In the genomic region with DNA sequence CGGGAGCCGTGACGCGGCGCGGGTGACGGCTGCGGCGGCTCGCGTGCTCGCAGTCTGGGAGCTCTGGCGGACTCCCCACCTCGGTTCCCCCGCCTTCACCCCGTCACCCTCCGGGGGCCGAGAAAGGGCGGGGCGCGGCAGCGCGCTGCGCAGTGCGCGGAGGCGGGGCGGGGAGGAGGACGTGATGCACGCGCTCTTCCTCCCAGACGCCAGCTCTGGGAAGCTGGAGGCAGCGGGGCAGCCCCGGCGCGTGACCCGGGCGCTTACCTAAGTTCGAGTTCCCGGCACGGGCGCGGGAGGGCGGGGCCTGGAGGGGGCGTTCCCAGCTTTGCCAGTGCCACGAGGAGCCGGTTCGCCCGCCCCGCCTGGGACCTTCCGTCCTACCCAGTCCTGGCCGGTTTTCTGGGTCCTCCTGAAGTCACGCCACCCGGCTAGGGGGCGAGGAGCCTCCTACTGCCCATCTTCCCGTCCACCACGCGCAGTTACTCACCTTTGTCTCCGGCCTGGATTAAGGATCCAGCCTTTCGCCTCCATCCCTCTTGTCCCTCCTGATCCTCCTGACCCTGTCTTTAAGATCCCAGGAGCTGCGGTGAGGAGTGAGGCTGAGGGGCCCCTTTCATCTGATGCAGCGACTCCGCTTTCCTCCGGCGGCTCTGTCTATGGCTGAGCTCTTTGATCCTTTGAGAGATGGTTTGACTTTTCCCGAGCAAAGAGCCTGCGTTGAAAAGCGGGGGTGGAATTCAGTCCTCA, we compare ENCODE assay signal across 1 cellular context.
TF ChIP-seq lines count a peak whose summit lies in the region.

No MANE protein-coding gene starts in this region.

TF ChIP-seq in HEK293, 187 proteins besides CTCF, POLR2A, EP300 and RAD21 (continued from another document and continues in another):
- TF ChIP-seq, protein P1, sequence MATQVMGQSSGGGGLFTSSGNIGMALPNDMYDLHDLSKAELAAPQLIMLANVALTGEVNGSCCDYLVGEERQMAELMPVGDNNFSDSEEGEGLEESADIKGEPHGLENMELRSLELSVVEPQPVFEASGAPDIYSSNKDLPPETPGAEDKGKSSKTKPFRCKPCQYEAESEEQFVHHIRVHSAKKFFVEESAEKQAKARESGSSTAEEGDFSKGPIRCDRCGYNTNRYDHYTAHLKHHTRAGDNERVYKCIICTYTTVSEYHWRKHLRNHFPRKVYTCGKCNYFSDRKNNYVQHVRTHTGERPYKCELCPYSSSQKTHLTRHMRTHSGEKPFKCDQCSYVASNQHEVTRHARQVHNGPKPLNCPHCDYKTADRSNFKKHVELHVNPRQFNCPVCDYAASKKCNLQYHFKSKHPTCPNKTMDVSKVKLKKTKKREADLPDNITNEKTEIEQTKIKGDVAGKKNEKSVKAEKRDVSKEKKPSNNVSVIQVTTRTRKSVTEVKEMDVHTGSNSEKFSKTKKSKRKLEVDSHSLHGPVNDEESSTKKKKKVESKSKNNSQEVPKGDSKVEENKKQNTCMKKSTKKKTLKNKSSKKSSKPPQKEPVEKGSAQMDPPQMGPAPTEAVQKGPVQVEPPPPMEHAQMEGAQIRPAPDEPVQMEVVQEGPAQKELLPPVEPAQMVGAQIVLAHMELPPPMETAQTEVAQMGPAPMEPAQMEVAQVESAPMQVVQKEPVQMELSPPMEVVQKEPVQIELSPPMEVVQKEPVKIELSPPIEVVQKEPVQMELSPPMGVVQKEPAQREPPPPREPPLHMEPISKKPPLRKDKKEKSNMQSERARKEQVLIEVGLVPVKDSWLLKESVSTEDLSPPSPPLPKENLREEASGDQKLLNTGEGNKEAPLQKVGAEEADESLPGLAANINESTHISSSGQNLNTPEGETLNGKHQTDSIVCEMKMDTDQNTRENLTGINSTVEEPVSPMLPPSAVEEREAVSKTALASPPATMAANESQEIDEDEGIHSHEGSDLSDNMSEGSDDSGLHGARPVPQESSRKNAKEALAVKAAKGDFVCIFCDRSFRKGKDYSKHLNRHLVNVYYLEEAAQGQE (tag by site-specific recombination; IDR thresholded peaks at IDR 0.05) = no peak
- no peak for TF ChIP-seq ZNF433 (tag by site-specific recombination; IDR thresholded peaks at IDR 0.05; ENCODE audit: low read depth)
- TF ChIP-seq ZNF626 (tag by site-specific recombination; IDR thresholded peaks at IDR 0.05) = no peak
- TF ChIP-seq ZNF274 (IDR thresholded peaks at IDR 0.05; ENCODE audit: low read length) = no peak
- TF ChIP-seq ZNF274 (tag by site-specific recombination; IDR thresholded peaks at IDR 0.05; ENCODE audit: borderline replicate concordance) = no peak
- TF ChIP-seq, protein P2, sequence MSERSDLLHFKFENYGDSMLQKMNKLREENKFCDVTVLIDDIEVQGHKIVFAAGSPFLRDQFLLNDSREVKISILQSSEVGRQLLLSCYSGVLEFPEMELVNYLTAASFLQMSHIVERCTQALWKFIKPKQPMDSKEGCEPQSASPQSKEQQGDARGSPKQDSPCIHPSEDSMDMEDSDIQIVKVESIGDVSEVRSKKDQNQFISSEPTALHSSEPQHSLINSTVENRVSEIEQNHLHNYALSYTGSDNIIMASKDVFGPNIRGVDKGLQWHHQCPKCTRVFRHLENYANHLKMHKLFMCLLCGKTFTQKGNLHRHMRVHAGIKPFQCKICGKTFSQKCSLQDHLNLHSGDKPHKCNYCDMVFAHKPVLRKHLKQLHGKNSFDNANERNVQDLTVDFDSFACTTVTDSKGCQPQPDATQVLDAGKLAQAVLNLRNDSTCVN (tag by site-specific recombination; optimal IDR thresholded peaks at IDR 0.05) = peak; percentile 84
- no peak for TF ChIP-seq ZNF221 (tag by site-specific recombination; IDR thresholded peaks at IDR 0.05; ENCODE audit: borderline replicate concordance)
- TF ChIP-seq, protein P3, sequence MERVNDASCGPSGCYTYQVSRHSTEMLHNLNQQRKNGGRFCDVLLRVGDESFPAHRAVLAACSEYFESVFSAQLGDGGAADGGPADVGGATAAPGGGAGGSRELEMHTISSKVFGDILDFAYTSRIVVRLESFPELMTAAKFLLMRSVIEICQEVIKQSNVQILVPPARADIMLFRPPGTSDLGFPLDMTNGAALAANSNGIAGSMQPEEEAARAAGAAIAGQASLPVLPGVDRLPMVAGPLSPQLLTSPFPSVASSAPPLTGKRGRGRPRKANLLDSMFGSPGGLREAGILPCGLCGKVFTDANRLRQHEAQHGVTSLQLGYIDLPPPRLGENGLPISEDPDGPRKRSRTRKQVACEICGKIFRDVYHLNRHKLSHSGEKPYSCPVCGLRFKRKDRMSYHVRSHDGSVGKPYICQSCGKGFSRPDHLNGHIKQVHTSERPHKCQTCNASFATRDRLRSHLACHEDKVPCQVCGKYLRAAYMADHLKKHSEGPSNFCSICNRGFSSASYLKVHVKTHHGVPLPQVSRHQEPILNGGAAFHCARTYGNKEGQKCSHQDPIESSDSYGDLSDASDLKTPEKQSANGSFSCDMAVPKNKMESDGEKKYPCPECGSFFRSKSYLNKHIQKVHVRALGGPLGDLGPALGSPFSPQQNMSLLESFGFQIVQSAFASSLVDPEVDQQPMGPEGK (tag by site-specific recombination; IDR thresholded peaks at IDR 0.05) = peak; percentile 99
- TF ChIP-seq ZNF146 (tag by site-specific recombination; IDR thresholded peaks at IDR 0.05) = no peak
- no peak for TF ChIP-seq ZNF776 (tag by site-specific recombination; IDR thresholded peaks at IDR 0.05; ENCODE audit: borderline replicate concordance)
- no peak for TF ChIP-seq ZNF19 (tag by site-specific recombination; IDR thresholded peaks at IDR 0.05; ENCODE audit: low read depth)
- no peak for TF ChIP-seq ZNF10 (tag by site-specific recombination; IDR thresholded peaks at IDR 0.05)
- TF ChIP-seq MYNN (tag by site-specific recombination; IDR thresholded peaks at IDR 0.05; ENCODE audit: borderline replicate concordance) = no peak
- TF ChIP-seq RBAK (tag by site-specific recombination; IDR thresholded peaks at IDR 0.05) = no peak
- peak; percentile 46 for TF ChIP-seq ZNF366 (tag by site-specific recombination; conservative IDR thresholded peaks at IDR 0.05)
- no peak for TF ChIP-seq ZNF624 (tag by site-specific recombination; IDR thresholded peaks at IDR 0.05)
- TF ChIP-seq, protein P4, sequence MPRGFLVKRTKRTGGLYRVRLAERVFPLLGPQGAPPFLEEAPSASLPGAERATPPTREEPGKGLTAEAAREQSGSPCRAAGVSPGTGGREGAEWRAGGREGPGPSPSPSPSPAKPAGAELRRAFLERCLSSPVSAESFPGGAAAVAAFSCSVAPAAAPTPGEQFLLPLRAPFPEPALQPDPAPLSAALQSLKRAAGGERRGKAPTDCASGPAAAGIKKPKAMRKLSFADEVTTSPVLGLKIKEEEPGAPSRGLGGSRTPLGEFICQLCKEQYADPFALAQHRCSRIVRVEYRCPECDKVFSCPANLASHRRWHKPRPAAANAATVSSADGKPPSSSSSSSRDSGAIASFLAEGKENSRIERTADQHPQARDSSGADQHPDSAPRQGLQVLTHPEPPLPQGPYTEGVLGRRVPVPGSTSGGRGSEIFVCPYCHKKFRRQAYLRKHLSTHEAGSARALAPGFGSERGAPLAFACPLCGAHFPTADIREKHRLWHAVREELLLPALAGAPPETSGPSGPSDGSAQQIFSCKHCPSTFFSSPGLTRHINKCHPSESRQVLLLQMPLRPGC (tag by site-specific recombination; IDR thresholded peaks at IDR 0.05) = no peak
- TF ChIP-seq ZNF510 (tag by site-specific recombination; IDR thresholded peaks at IDR 0.05; ENCODE audit: insufficient replicate concordance) = no peak
- peak; percentile 73; the same call in 1 of the 2 replicates for TF ChIP-seq SP7 (tag by site-specific recombination; IDR thresholded peaks at IDR 0.05)
- no peak for TF ChIP-seq ZNF530 (tag by site-specific recombination; IDR thresholded peaks at IDR 0.05; ENCODE audit: low read depth)
- TF ChIP-seq, protein P5, sequence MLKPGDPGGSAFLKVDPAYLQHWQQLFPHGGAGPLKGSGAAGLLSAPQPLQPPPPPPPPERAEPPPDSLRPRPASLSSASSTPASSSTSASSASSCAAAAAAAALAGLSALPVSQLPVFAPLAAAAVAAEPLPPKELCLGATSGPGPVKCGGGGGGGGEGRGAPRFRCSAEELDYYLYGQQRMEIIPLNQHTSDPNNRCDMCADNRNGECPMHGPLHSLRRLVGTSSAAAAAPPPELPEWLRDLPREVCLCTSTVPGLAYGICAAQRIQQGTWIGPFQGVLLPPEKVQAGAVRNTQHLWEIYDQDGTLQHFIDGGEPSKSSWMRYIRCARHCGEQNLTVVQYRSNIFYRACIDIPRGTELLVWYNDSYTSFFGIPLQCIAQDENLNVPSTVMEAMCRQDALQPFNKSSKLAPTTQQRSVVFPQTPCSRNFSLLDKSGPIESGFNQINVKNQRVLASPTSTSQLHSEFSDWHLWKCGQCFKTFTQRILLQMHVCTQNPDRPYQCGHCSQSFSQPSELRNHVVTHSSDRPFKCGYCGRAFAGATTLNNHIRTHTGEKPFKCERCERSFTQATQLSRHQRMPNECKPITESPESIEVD (tag by site-specific recombination; IDR thresholded peaks at IDR 0.05) = no peak
- TF ChIP-seq HOXD13 (CRISPR knock-in tag; IDR thresholded peaks at IDR 0.05; ENCODE audit: borderline replicate concordance) = no peak
- TF ChIP-seq ZNF768 (tag by site-specific recombination; IDR thresholded peaks at IDR 0.05) = no peak
- TF ChIP-seq SCRT1 (tag by site-specific recombination; IDR thresholded peaks at IDR 0.05; ENCODE audit: borderline replicate concordance) = no peak
- TF ChIP-seq ZNF350 (tag by site-specific recombination; IDR thresholded peaks at IDR 0.05) = no peak
- TF ChIP-seq ZNF664 (tag by site-specific recombination; IDR thresholded peaks at IDR 0.05) = no peak
- TF ChIP-seq, protein P6, sequence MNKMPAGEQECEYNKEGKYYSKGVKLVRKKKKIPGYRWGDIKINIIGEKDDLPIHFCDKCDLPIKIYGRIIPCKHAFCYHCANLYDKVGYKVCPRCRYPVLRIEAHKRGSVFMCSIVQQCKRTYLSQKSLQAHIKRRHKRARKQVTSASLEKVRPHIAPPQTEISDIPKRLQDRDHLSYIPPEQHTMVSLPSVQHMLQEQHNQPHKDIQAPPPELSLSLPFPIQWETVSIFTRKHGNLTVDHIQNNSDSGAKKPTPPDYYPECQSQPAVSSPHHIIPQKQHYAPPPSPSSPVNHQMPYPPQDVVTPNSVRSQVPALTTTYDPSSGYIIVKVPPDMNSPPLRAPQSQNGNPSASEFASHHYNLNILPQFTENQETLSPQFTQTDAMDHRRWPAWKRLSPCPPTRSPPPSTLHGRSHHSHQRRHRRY (tag by site-specific recombination; IDR thresholded peaks at IDR 0.05) = no peak
- TF ChIP-seq ZSCAN30 (tag by site-specific recombination; IDR thresholded peaks at IDR 0.05) = no peak; the same call in 1 of the 2 replicates
- TF ChIP-seq ZFP3 (tag by site-specific recombination; IDR thresholded peaks at IDR 0.05; ENCODE audit: low read depth) = no peak
- TF ChIP-seq, protein P7, sequence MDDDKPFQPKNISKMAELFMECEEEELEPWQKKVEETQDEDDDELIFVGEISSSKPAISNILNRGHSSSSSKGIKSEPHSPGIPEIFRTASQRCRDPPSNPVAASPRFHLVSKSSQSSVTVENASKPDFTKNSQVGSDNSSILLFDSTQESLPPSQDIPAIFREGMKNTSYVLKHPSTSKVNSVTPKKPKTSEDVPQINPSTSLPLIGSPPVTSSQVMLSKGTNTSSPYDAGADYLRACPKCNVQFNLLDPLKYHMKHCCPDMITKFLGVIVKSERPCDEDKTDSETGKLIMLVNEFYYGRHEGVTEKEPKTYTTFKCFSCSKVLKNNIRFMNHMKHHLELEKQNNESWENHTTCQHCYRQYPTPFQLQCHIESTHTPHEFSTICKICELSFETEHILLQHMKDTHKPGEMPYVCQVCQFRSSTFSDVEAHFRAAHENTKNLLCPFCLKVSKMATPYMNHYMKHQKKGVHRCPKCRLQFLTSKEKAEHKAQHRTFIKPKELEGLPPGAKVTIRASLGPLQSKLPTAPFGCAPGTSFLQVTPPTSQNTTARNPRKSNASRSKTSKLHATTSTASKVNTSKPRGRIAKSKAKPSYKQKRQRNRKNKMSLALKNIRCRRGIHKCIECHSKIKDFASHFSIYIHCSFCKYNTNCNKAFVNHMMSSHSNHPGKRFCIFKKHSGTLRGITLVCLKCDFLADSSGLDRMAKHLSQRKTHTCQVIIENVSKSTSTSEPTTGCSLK (tag by site-specific recombination; IDR thresholded peaks at IDR 0.05) = no peak
- no peak for TF ChIP-seq ZNF558 (tag by site-specific recombination; IDR thresholded peaks at IDR 0.05)
- TF ChIP-seq, protein P8, sequence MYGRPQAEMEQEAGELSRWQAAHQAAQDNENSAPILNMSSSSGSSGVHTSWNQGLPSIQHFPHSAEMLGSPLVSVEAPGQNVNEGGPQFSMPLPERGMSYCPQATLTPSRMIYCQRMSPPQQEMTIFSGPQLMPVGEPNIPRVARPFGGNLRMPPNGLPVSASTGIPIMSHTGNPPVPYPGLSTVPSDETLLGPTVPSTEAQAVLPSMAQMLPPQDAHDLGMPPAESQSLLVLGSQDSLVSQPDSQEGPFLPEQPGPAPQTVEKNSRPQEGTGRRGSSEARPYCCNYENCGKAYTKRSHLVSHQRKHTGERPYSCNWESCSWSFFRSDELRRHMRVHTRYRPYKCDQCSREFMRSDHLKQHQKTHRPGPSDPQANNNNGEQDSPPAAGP (tag by site-specific recombination; IDR thresholded peaks at IDR 0.05) = 0 out of 2 replicates have a peak, but pooled peaks have one; percentile 64
- TF ChIP-seq, protein P9, sequence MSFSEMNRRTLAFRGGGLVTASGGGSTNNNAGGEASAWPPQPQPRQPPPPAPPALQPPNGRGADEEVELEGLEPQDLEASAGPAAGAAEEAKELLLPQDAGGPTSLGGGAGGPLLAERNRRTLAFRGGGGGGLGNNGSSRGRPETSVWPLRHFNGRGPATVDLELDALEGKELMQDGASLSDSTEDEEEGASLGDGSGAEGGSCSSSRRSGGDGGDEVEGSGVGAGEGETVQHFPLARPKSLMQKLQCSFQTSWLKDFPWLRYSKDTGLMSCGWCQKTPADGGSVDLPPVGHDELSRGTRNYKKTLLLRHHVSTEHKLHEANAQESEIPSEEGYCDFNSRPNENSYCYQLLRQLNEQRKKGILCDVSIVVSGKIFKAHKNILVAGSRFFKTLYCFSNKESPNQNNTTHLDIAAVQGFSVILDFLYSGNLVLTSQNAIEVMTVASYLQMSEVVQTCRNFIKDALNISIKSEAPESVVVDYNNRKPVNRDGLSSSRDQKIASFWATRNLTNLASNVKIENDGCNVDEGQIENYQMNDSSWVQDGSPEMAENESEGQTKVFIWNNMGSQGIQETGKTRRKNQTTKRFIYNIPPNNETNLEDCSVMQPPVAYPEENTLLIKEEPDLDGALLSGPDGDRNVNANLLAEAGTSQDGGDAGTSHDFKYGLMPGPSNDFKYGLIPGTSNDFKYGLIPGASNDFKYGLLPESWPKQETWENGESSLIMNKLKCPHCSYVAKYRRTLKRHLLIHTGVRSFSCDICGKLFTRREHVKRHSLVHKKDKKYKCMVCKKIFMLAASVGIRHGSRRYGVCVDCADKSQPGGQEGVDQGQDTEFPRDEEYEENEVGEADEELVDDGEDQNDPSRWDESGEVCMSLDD (tag by site-specific recombination; IDR thresholded peaks at IDR 0.05) = peak; percentile 97
